1 cellular context compared by ENCODE assay signal in genomic region chr2:62450716-62451191, GRCh38.
TF ChIP-seq lines count a peak whose summit lies in the region.

No MANE protein-coding gene starts in this region.

TF ChIP-seq in liver, 16 proteins besides CTCF, POLR2A, EP300 and RAD21 (continued from another document):
- TF ChIP-seq RXRA (IDR thresholded peaks at IDR 0.05) (peak; percentile 97 to 99), YY1 (IDR thresholded peaks at IDR 0.05) (peak; percentile 93)
